ENCODE assay signal across 31 cellular contexts in the genomic region with DNA sequence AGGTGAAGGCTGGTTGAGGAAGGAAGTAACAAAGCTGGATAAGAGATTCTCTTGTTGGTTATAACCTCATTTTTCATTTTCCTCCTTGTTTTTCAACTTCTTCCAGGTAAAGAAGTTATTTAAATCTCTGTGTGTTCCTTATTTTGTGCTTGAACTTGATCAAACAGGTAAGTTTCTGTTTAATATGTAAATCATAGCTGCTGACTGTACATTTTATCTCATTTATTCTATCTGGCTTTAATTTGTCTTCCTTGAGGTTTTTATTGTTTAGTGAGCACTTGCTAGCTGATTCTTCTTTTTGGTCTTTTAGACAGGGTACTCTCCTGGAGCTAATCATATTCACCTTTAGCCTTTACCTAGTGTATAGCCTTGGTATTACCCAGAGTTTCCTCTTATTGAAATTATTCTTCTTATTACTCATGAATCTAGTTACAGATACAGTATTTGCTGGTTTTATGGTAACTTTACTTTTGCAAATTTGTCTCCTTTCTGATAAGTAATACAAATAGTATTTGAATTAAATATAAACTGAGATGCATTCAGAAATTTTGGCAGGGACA.
"Had no signal": no experiment of that assay in that cellular context is flagged by ENCODE, and none has a peak within 500 bp of the region (broad histone marks: within the 10 kb centered on the region; RNA-seq: fewer than 3 reads in every experiment).

No MANE protein-coding gene starts in this region.

- H3K9me3 Mint-ChIP-seq: activated CD4-positive, alpha-beta memory T cell treated with anti-CD3 and anti-CD28 coated beads for 36 hours; activated CD4-positive, alpha-beta T cell treated with anti-CD3 and anti-CD28 coated beads, Interleukin-2, amount 10 ng/mL, durations not matched to agents 24 days and 14 days; activated naive CD4-positive, alpha-beta T cell treated with anti-CD3 and anti-CD28 coated beads, Interleukin-2, amount 10 ng/mL, durations not matched to agents 7 days and 5 days; activated naive CD4-positive, alpha-beta T cell treated with anti-CD3 and anti-CD28 coated beads, Interleukin-2, amount 50 U/mL, for 72 hours; activated naive CD8-positive, alpha-beta T cell treated with anti-CD3 and anti-CD28 coated beads, Interleukin-2, amount 10 ng/mL, durations not matched to agents 7 days and 5 days; activated T-helper 1 cell treated with anti-CD3 and anti-CD28 coated beads, Interleukin-12 subunit alpha, Interleukin-12 subunit beta, Interleukin-2, Interleukin-4 antibody, amounts not matched to agents 30 ng/mL and 10 ng/mL and 1 ng/mL, durations not matched to agents 14 hours and 24 hours and 36 hours; activated T-helper 2 cell treated with anti-CD3 and anti-CD28 coated beads, Interferon-gamma antibody, Interleukin-2, Interleukin-4, amounts not matched to agents 10 μg/mL and 5 μg/mL and 100 μg/mL, durations not matched to agents 14 hours and 24 hours and 36 hours; central memory CD8-positive, alpha-beta T cell; effector memory CD8-positive, alpha-beta T cell; WTC11 had no signal

- H3K27ac Mint-ChIP-seq: activated CD4-positive, alpha-beta memory T cell treated with anti-CD3 and anti-CD28 coated beads for 36 hours; activated CD4-positive, alpha-beta T cell treated with anti-CD3 and anti-CD28 coated beads, Interleukin-2, amount 10 ng/mL, durations not matched to agents 24 days and 14 days; activated CD8-positive, alpha-beta memory T cell treated with anti-CD3 and anti-CD28 coated beads, Interleukin-2, amount 10 ng/mL, durations not matched to agents 7 days and 5 days; activated CD8-positive, alpha-beta T cell treated with anti-CD3 and anti-CD28 coated beads, Interleukin-2, amount 10 ng/mL, durations not matched to agents 7 days and 5 days; activated naive CD4-positive, alpha-beta T cell treated with anti-CD3 and anti-CD28 coated beads, Interleukin-2, amount 10 ng/mL, durations not matched to agents 7 days and 5 days; activated naive CD4-positive, alpha-beta T cell treated with anti-CD3 and anti-CD28 coated beads, Interleukin-2, amount 50 U/mL, for 72 hours; activated naive CD8-positive, alpha-beta T cell treated with anti-CD3 and anti-CD28 coated beads, Interleukin-2, amount 10 ng/mL, durations not matched to agents 7 days and 5 days; activated T-helper 1 cell treated with anti-CD3 and anti-CD28 coated beads, Interleukin-12 subunit alpha, Interleukin-12 subunit beta, Interleukin-2, Interleukin-4 antibody, amounts not matched to agents 30 ng/mL and 10 ng/mL and 1 ng/mL, durations not matched to agents 14 hours and 24 hours and 36 hours; activated T-helper 2 cell treated with anti-CD3 and anti-CD28 coated beads, Interferon-gamma antibody, Interleukin-2, Interleukin-4, amounts not matched to agents 10 μg/mL and 5 μg/mL and 100 μg/mL, durations not matched to agents 14 hours and 24 hours and 36 hours; effector memory CD8-positive, alpha-beta T cell; WTC11 had no signal

- H3K4me3 Mint-ChIP-seq: activated CD4-positive, alpha-beta memory T cell treated with anti-CD3 and anti-CD28 coated beads for 36 hours; activated CD4-positive, alpha-beta T cell treated with anti-CD3 and anti-CD28 coated beads, Interleukin-2, amount 10 ng/mL, durations not matched to agents 24 days and 14 days; activated CD8-positive, alpha-beta memory T cell treated with anti-CD3 and anti-CD28 coated beads, Interleukin-2, amount 10 ng/mL, durations not matched to agents 7 days and 5 days; activated CD8-positive, alpha-beta T cell treated with anti-CD3 and anti-CD28 coated beads, Interleukin-2, amount 10 ng/mL, durations not matched to agents 7 days and 5 days; activated naive CD4-positive, alpha-beta T cell treated with anti-CD3 and anti-CD28 coated beads, Interleukin-2, amount 10 ng/mL, durations not matched to agents 7 days and 5 days; activated naive CD8-positive, alpha-beta T cell treated with anti-CD3 and anti-CD28 coated beads, Interleukin-2, amount 10 ng/mL, durations not matched to agents 7 days and 5 days; activated T-helper 1 cell treated with anti-CD3 and anti-CD28 coated beads, Interleukin-12 subunit alpha, Interleukin-12 subunit beta, Interleukin-2, Interleukin-4 antibody, amounts not matched to agents 30 ng/mL and 10 ng/mL and 1 ng/mL, durations not matched to agents 14 hours and 24 hours and 36 hours; central memory CD8-positive, alpha-beta T cell; effector memory CD8-positive, alpha-beta T cell; WTC11 had no signal

- H3K27me3 Mint-ChIP-seq: activated CD4-positive, alpha-beta memory T cell treated with anti-CD3 and anti-CD28 coated beads for 36 hours; activated CD4-positive, alpha-beta T cell treated with anti-CD3 and anti-CD28 coated beads, Interleukin-2, amount 10 ng/mL, durations not matched to agents 24 days and 14 days; effector memory CD8-positive, alpha-beta T cell had no signal

- H3K9me3 ChIP-seq: ascending aorta, esophagus muscularis mucosa, gastroesophageal sphincter, heart right ventricle had no signal

- H3K4me2 ChIP-seq: hepatocyte had no signal

- H3K36me3 ChIP-seq: ascending aorta, brain microvascular endothelial cell, esophagus muscularis mucosa, gastroesophageal sphincter, heart right ventricle had no signal

- H3K79me2 ChIP-seq: hepatocyte had no signal

- ATAC-seq: activated CD8-positive, alpha-beta memory T cell treated with anti-CD3 and anti-CD28 coated beads, Interleukin-2, amount 10 ng/mL, durations not matched to agents 7 days and 5 days; activated CD8-positive, alpha-beta T cell treated with anti-CD3 and anti-CD28 coated beads, Interleukin-2, amount 10 ng/mL, durations not matched to agents 7 days and 5 days; activated naive CD4-positive, alpha-beta T cell treated with anti-CD3 and anti-CD28 coated beads, Interleukin-2, amount 50 U/mL, for 72 hours; effector memory CD8-positive, alpha-beta T cell; gastroesophageal sphincter; heart right ventricle; WTC11 had no signal

- H3K4me3 ChIP-seq: ascending aorta, esophagus muscularis mucosa, gastroesophageal sphincter, heart right ventricle, hepatocyte had no signal

- FAIRE-seq: bronchial epithelial cell, colon had no signal

- H3K27me3 ChIP-seq: ascending aorta, brain microvascular endothelial cell, esophagus muscularis mucosa, gastroesophageal sphincter, heart right ventricle, hepatocyte had no signal

- DNase-seq: activated CD4-positive, alpha-beta memory T cell treated with anti-CD3 and anti-CD28 coated beads for 36 hours; activated CD4-positive, alpha-beta T cell treated with anti-CD3 and anti-CD28 coated beads for 1 hour; activated CD4-positive, alpha-beta T cell treated with anti-CD3 and anti-CD28 coated beads, Interleukin-2, amount 10 ng/mL, durations not matched to agents 24 days and 14 days; activated CD8-positive, alpha-beta memory T cell treated with anti-CD3 and anti-CD28 coated beads, Interleukin-2, amount 10 ng/mL, durations not matched to agents 7 days and 5 days; activated CD8-positive, alpha-beta memory T cell treated with anti-CD3 and anti-CD28 coated beads, Interleukin-2, amount 50 U/mL, for 4 hours; activated CD8-positive, alpha-beta T cell treated with anti-CD3 and anti-CD28 coated beads, Interleukin-2, amount 10 ng/mL, durations not matched to agents 7 days and 5 days; activated effector memory CD4-positive, alpha-beta T cell treated with anti-CD3 and anti-CD28 coated beads, Interleukin-2, amount 50 U/mL, for 16 hours; activated naive CD4-positive, alpha-beta T cell treated with anti-CD3 and anti-CD28 coated beads, Interleukin-2, amount 10 ng/mL, durations not matched to agents 7 days and 5 days; activated naive CD8-positive, alpha-beta T cell treated with anti-CD3 and anti-CD28 coated beads, Interleukin-2, amount 10 ng/mL, durations not matched to agents 7 days and 5 days; activated T-cell treated with anti-CD3 and anti-CD28 coated beads, Interleukin-2, amount 50 U/mL, for 1 hour; activated T-cell treated with anti-CD3 and anti-CD28 coated beads, Interleukin-2, amount 50 U/mL, for 48 hours; brain microvascular endothelial cell; cortex of kidney; dermis blood vessel endothelial cell; effector CD4-positive, alpha-beta T cell; effector memory CD8-positive, alpha-beta T cell; erythroblast; foreskin melanocyte; heart right ventricle; T-helper 2 cell had no signal

- H3K4me1 ChIP-seq: esophagus muscularis mucosa, gastroesophageal sphincter, heart right ventricle had no signal

- H3K36me3 Mint-ChIP-seq: activated CD4-positive, alpha-beta memory T cell treated with anti-CD3 and anti-CD28 coated beads for 36 hours; activated CD8-positive, alpha-beta memory T cell treated with anti-CD3 and anti-CD28 coated beads, Interleukin-2, amount 10 ng/mL, durations not matched to agents 7 days and 5 days; activated naive CD4-positive, alpha-beta T cell treated with anti-CD3 and anti-CD28 coated beads, Interleukin-2, amount 10 ng/mL, durations not matched to agents 7 days and 5 days; activated naive CD4-positive, alpha-beta T cell treated with anti-CD3 and anti-CD28 coated beads, Interleukin-2, amount 50 U/mL, for 72 hours; activated naive CD8-positive, alpha-beta T cell treated with anti-CD3 and anti-CD28 coated beads, Interleukin-2, amount 10 ng/mL, durations not matched to agents 7 days and 5 days; WTC11 had no signal

- H3K4me1 Mint-ChIP-seq: activated CD4-positive, alpha-beta T cell treated with anti-CD3 and anti-CD28 coated beads, Interleukin-2, amount 10 ng/mL, durations not matched to agents 24 days and 14 days; activated CD8-positive, alpha-beta memory T cell treated with anti-CD3 and anti-CD28 coated beads, Interleukin-2, amount 10 ng/mL, durations not matched to agents 7 days and 5 days; activated naive CD4-positive, alpha-beta T cell treated with anti-CD3 and anti-CD28 coated beads, Interleukin-2, amount 10 ng/mL, durations not matched to agents 7 days and 5 days; activated naive CD8-positive, alpha-beta T cell treated with anti-CD3 and anti-CD28 coated beads, Interleukin-2, amount 10 ng/mL, durations not matched to agents 7 days and 5 days; central memory CD8-positive, alpha-beta T cell had no signal

- H2AFZ ChIP-seq: hepatocyte had no signal

- H3K27ac ChIP-seq: brain microvascular endothelial cell, esophagus muscularis mucosa, gastroesophageal sphincter, heart right ventricle, hepatocyte had no signal
